Comparison of ENCODE assay signal across 16 cellular contexts in genomic region chr22:43859621-43860020, GRCh38. TPM values are rescaled to one million over a fixed set of nuclear protein-coding genes. Genes with fewer than 3 reads are reported as not detected.
DNase-seq lines count a peak whose midpoint lies in the region; ATAC-seq lines count a peak whose summit lies in the region.
"Had no signal": no experiment of that assay in that cellular context is flagged by ENCODE, and none has a peak within 500 bp of the region (broad histone marks: within the 10 kb centered on the region; RNA-seq: fewer than 3 reads in every experiment).

No MANE protein-coding gene starts in this region.

- DNase-seq in cardiac septum (ENCODE audit: low spot score): peak; percentile 27
- DNase-seq in left ventricle myocardium superior: no peak
- DNase-seq in mesenteric fat pad (ENCODE audit: low spot score): peak; percentile 64
- peak; percentile 40 for DNase-seq in posterior vena cava (ENCODE audit: low spot score)
- DNase-seq in NCI-H146 (lab: John Stamatoyannopoulos, UW): no peak
- no peak for DNase-seq in NCI-H2081 (lab: John Stamatoyannopoulos, UW)
- no peak for DNase-seq in NCI-H2171 treated with DMSO at 0.1 percent for 48 hours (lab: John Stamatoyannopoulos, UW)
- DNase-seq: CD8-positive, alpha-beta T cell; COR-L47; DMS153; DMS79 treated with DMSO at 0.1 percent for 48 hours; EL; HCEC 1CT; HFFc6 had no signal

- ATAC-seq in left ventricle myocardium superior: no peak
- ATAC-seq in HG03108 (IDR thresholded peaks at IDR 0.05; ENCODE audit: unreplicated experiment): no peak
- ATAC-seq: CD8-positive, alpha-beta T cell had no signal

- intact Hi-C loops in cardiac septum (cut with DNase I) (no loop called here), left ventricle myocardium superior (cut with micrococcal nuclease) (no loop called here), posterior vena cava (cut with DNase I) (no loop called here)

RNA-seq across cellular contexts. Expression of gene SULT4A1, which starts 2.7 kb away (rescaled TPM):
- total RNA-seq in cardiac septum (0.13 TPM), left ventricle myocardium superior (0.45 TPM), mesenteric fat pad (1.7 TPM), posterior vena cava (not detected)
- total RNA-seq: CD8-positive, alpha-beta T cell; HFFc6 had no signal

RNA-seq across cellular contexts. Expression of gene PNPLA5, which starts 32.2 kb away (rescaled TPM):
- total RNA-seq in cardiac septum: not detected
- not detected for total RNA-seq in left ventricle myocardium superior
- not detected for total RNA-seq in mesenteric fat pad
- not detected for total RNA-seq in posterior vena cava
- total RNA-seq: A673; CD8-positive, alpha-beta T cell; HFFc6 had no signal

RNA-seq across cellular contexts. Expression of gene EFCAB6, which starts 47.5 kb away (rescaled TPM):
- total RNA-seq in cardiac septum: 1.3 TPM
- total RNA-seq in left ventricle myocardium superior: 1.5 TPM
- total RNA-seq in mesenteric fat pad: 1.3 TPM
- total RNA-seq in posterior vena cava: 1 to 10 TPM; 1.7 to 2.0 TPM

Comparison
In these comparisons a context has a peak if more than half of its experiments do, and no peak if none do; other contexts are left out.
1. DNase-seq: peak in cardiac septum (single experiment), mesenteric fat pad (single experiment) and posterior vena cava (single experiment); none in left ventricle myocardium superior (single experiment), NCI-H146 (single experiment), NCI-H2081 (0 of 2) and NCI-H2171 treated with DMSO at 0.1 percent for 48 hours (single experiment).